In genomic region chr3:49534581-49535495, GRCh38 we compare ENCODE assay signal across 8 cellular contexts. TPM values are rescaled to one million over a fixed set of nuclear protein-coding genes. Genes with fewer than 3 reads are reported as not detected.
DNase-seq lines count a peak whose midpoint lies in the region; ATAC-seq and TF ChIP-seq lines count a peak whose summit lies in the region.
"Had no signal": no experiment of that assay in that cellular context is flagged by ENCODE, and none has a peak within 500 bp of the region (broad histone marks: within the 10 kb centered on the region; RNA-seq: fewer than 3 reads in every experiment).

No MANE protein-coding gene starts in this region.

- 84 to 88% (median 87%) methylated on average over 15 to 16 of the region's 16 CpGs for WGBS in heart left ventricle, 4 donors

- no peak for ATAC-seq in heart left ventricle

- DNase-seq in NCI-H1092 treated with DMSO at 0.1 percent for 48 hours (lab: John Stamatoyannopoulos, UW), result peak; percentile 47
- peak in 32 of 49 donors; percentile 5 to 73 (median 44) for DNase-seq in substantia nigra (lab: John Stamatoyannopoulos, UW)
- DNase-seq in GM20000 (ENCODE audit: low spot score), result no peak
- DNase-seq in 8988T, result no peak
- DNase-seq in heart left ventricle, result no peak
- DNase-seq: activated CD4-positive, alpha-beta T cell treated with anti-CD3 and anti-CD28 coated beads, Interleukin-2, amount 50 U/mL, for 1 hour had no signal

- H3K27me3 ChIP-seq in layer of hippocampus (ENCODE audit: control insufficient read depth, insufficient read depth, low read length) (no peaks in the 10 kb centered on the region), heart left ventricle (no peaks in the 10 kb centered on the region)

- H3K27ac ChIP-seq in angular gyrus (ENCODE audit: low read depth, low read length) (peak overlapping the region; percentile 85), layer of hippocampus (ENCODE audit: low read depth, low read length) (peak overlapping the region; percentile 86), substantia nigra (ENCODE audit: low read depth, low read length, poor library complexity, severe bottlenecking) (no peak overlapping the region), heart left ventricle (peak overlapping the region in 1 of 12 donors; percentile 3)

- no peak for TF ChIP-seq POLR2A in heart left ventricle (IDR thresholded peaks at IDR 0.05)

- intact Hi-C loops in heart left ventricle (cut with DNase I), result loop anchor here in 1 of 10 donors (5.0 kb wide), 1 partner anchor 63 kb away; the partner anchor contains the start of gene DAG1

- no peaks in the 10 kb centered on the region for H3K9me3 ChIP-seq in heart left ventricle

- peaks cover 0 to 48% (median 40%) of the 10 kb centered on the region in 9 donors for H3K36me3 ChIP-seq in heart left ventricle

- peaks cover 0 to 23% (median 0%) of the 10 kb centered on the region in 12 donors for H3K4me1 ChIP-seq in heart left ventricle

- no peak overlapping the region for H3K4me3 ChIP-seq in heart left ventricle

- TF ChIP-seq CTCF in GM20000 (IDR thresholded peaks at IDR 0.05; ENCODE audit: extremely low read depth, missing control alignments) (no peak), heart left ventricle (IDR thresholded peaks at IDR 0.05) (no peak)

RNA-seq across cellular contexts. Expression of gene BSN, which starts 19.4 kb away (rescaled TPM):
- total RNA-seq in heart left ventricle, result 1 to 10 TPM in 5 of 9 donors, under 1 TPM in 4; 0.12 to 1.6 (median 1.0) TPM
- under 1 TPM; 0.19 to 0.42 TPM for polyA plus RNA-seq in heart left ventricle

Comparison
In these comparisons a context has a peak if more than half of its experiments do, and no peak if none do; other contexts are left out.
1. DNase-seq: peak in NCI-H1092 treated with DMSO at 0.1 percent for 48 hours (single experiment) and substantia nigra (32 of 49); none in GM20000 (single experiment), 8988T (single experiment) and heart left ventricle (0 of 5).